17 cellular contexts compared by ENCODE assay signal in genomic region chr10:77075916-77076315, GRCh38.
DNase-seq lines count a peak whose midpoint lies in the region; ATAC-seq and TF ChIP-seq lines count a peak whose summit lies in the region.
"Had no signal": no experiment of that assay in that cellular context is flagged by ENCODE, and none has a peak within 500 bp of the region (broad histone marks: within the 10 kb centered on the region; RNA-seq: fewer than 3 reads in every experiment).

No MANE protein-coding gene starts in this region.

- H3K4me3 Mint-ChIP-seq in osteocyte (ENCODE audit: unreplicated experiment), result no peak overlapping the region
- H3K4me3 Mint-ChIP-seq: CD8-positive, alpha-beta memory T cell had no signal

- ATAC-seq in GM18511 (IDR thresholded peaks at IDR 0.05; ENCODE audit: unreplicated experiment) (no peak), HG02973 (IDR thresholded peaks at IDR 0.05; ENCODE audit: unreplicated experiment) (no peak)
- ATAC-seq: PC-3 had no signal

- H3K27me3 ChIP-seq in esophagus muscularis mucosa (no peaks in the 10 kb centered on the region), right atrium auricular region (no peaks in the 10 kb centered on the region)

- intact Hi-C loops in esophagus muscularis mucosa (cut with DNase I), result no loop called here

- H3K36me3 ChIP-seq in esophagus muscularis mucosa (peaks cover 0 to 41% (median 18%) of the 10 kb centered on the region in 4 donors), right atrium auricular region (no peaks in the 10 kb centered on the region)
- H3K36me3 ChIP-seq: SJSA1 had no signal

- H3K4me1 Mint-ChIP-seq in osteocyte (ENCODE audit: unreplicated experiment), result peaks cover 15% of the 10 kb centered on the region
- H3K4me1 Mint-ChIP-seq: CD8-positive, alpha-beta memory T cell had no signal

- DNase-seq in COLO829 (ENCODE audit: low spot score) (peak; percentile 40), MV-4-11 (lab: John Stamatoyannopoulos, UW) (peak; percentile 24), esophagus muscularis mucosa (ENCODE audit: extremely low spot score) (peak; percentile 64), osteocyte (ENCODE audit: extremely low spot score, unreplicated experiment) (peak; percentile 7), right atrium auricular region (ENCODE audit: low spot score) (no peak)
- DNase-seq: Calu3; CD8-positive, alpha-beta memory T cell; DMS79 treated with DMSO at 0.1 percent for 48 hours; NCI-H1105 treated with DMSO at 0.1 percent for 48 hours; NCI-H2029; NCI-H446; NCI-H526; PC-3 had no signal

- peaks cover 0 to 66% (median 51%) of the 10 kb centered on the region in 4 donors for H3K4me1 ChIP-seq in esophagus muscularis mucosa
- H3K4me1 ChIP-seq in right atrium auricular region, result no peaks in the 10 kb centered on the region
- H3K4me1 ChIP-seq: SJSA1 had no signal

- H3K27ac ChIP-seq in esophagus muscularis mucosa (replicated peaks in 1 of 4), result peak overlapping the region in 1 of 4 donors; percentile 62
- no peak overlapping the region for H3K27ac ChIP-seq in right atrium auricular region
- H3K27ac ChIP-seq: C4-2B, SJSA1 had no signal

- H3K9me3 ChIP-seq in esophagus muscularis mucosa (no peaks in the 10 kb centered on the region), right atrium auricular region (no peaks in the 10 kb centered on the region)
- H3K9me3 ChIP-seq: SJSA1 had no signal

- H3K27ac Mint-ChIP-seq in osteocyte (ENCODE audit: unreplicated experiment), result no peak overlapping the region
- H3K27ac Mint-ChIP-seq: CD8-positive, alpha-beta memory T cell had no signal

- no peak for TF ChIP-seq POLR2A in esophagus muscularis mucosa (IDR thresholded peaks at IDR 0.05; ENCODE audit: low read depth)

- peaks cover 55% of the 10 kb centered on the region for H3K36me3 Mint-ChIP-seq in osteocyte (ENCODE audit: unreplicated experiment)
- H3K36me3 Mint-ChIP-seq: CD8-positive, alpha-beta memory T cell had no signal

- WGBS in esophagus muscularis mucosa, result 72% methylated on average over 2 of the region's 2 CpGs

- no peak for TF ChIP-seq EP300 in esophagus muscularis mucosa (IDR thresholded peaks at IDR 0.05)

- TF ChIP-seq CTCF in esophagus muscularis mucosa (IDR thresholded peaks at IDR 0.05) (no peak), osteocyte (IDR thresholded peaks at IDR 0.05) (no peak), right atrium auricular region (IDR thresholded peaks at IDR 0.05) (no peak)

- no peaks in the 10 kb centered on the region for H3K27me3 Mint-ChIP-seq in osteocyte (ENCODE audit: unreplicated experiment)

- H3K9me3 Mint-ChIP-seq in osteocyte (ENCODE audit: unreplicated experiment), result no peaks in the 10 kb centered on the region
- H3K9me3 Mint-ChIP-seq: CD8-positive, alpha-beta memory T cell had no signal

- H3K4me3 ChIP-seq in esophagus muscularis mucosa, result no peak overlapping the region
- H3K4me3 ChIP-seq in right atrium auricular region, result no peak overlapping the region
- H3K4me3 ChIP-seq: SJSA1 had no signal
